ENCODE assay signal across 24 cellular contexts in genomic region chr22:33798401-33798800, GRCh38.
DNase-seq lines count a peak whose midpoint lies in the region; ATAC-seq, FAIRE-seq and TF ChIP-seq lines count a peak whose summit lies in the region.
"Had no signal": no experiment of that assay in that cellular context is flagged by ENCODE, and none has a peak within 500 bp of the region (broad histone marks: within the 10 kb centered on the region; RNA-seq: fewer than 3 reads in every experiment).

No MANE protein-coding gene starts in this region.

- no peaks in the 10 kb centered on the region for H3K27me3 Mint-ChIP-seq in progenitor cell of endocrine pancreas
- H3K27me3 Mint-ChIP-seq: B cell had no signal

- peaks cover 20% of the 10 kb centered on the region for H3K9me3 Mint-ChIP-seq in progenitor cell of endocrine pancreas (ENCODE audit: low read depth)

- no peak overlapping the region for H3K4me3 Mint-ChIP-seq in progenitor cell of endocrine pancreas (ENCODE audit: low read depth)
- H3K4me3 Mint-ChIP-seq: B cell; CD4-positive, alpha-beta T cell; CD8-positive, alpha-beta T cell had no signal

- peak overlapping the region; percentile 80 for H3K27ac Mint-ChIP-seq in progenitor cell of endocrine pancreas
- H3K27ac Mint-ChIP-seq: B cell; CD4-positive, alpha-beta T cell; CD8-positive, alpha-beta T cell had no signal

- peaks cover 8% of the 10 kb centered on the region for H3K4me1 Mint-ChIP-seq in progenitor cell of endocrine pancreas (ENCODE audit: low read depth)

- H3K4me1 ChIP-seq in adrenal gland (replicated peaks in 1 of 2): peaks cover 0 to 5% of the 10 kb centered on the region in 2 donors
- peaks cover 0 to 11% (median 4%) of the 10 kb centered on the region in 4 donors for H3K4me1 ChIP-seq in transverse colon
- H3K4me1 ChIP-seq in kidney (ENCODE audit: control insufficient read depth in 1 of 2, insufficient read depth in 1 of 2, low read depth in 1 of 2, low read length in 2 of 2): peaks cover 0 to under 1% of the 10 kb centered on the region in 2 donors
- H3K4me1 ChIP-seq: A549, Caco-2 had no signal

- peaks cover 0 to 4% (median 0%) of the 10 kb centered on the region in 3 donors for H3K9me3 ChIP-seq in adrenal gland (replicated peaks in 1 of 3)
- no peaks in the 10 kb centered on the region for H3K9me3 ChIP-seq in transverse colon
- H3K9me3 ChIP-seq in kidney (ENCODE audit: control insufficient read depth in 1 of 2, low read length in 2 of 2): no peaks in the 10 kb centered on the region
- H3K9me3 ChIP-seq: A549, Caco-2 had no signal

- TF ChIP-seq POLR2A in NB4 (IDR thresholded peaks at IDR 0.05; ENCODE audit: extremely low read depth, insufficient read length): no peak
- no peak for TF ChIP-seq POLR2A in adrenal gland (IDR thresholded peaks at IDR 0.05)
- no peak for TF ChIP-seq POLR2A in transverse colon (IDR thresholded peaks at IDR 0.05)

- no peak for TF ChIP-seq CTCF in AG10803 (conservative IDR thresholded peaks at IDR 0.05; ENCODE audit: low read length)
- no peak for TF ChIP-seq CTCF in NB4 (IDR thresholded peaks at IDR 0.05; ENCODE audit: low read depth, low read length)
- TF ChIP-seq CTCF in adrenal gland (IDR thresholded peaks at IDR 0.05): no peak
- no peak for TF ChIP-seq CTCF in progenitor cell of endocrine pancreas (IDR thresholded peaks at IDR 0.05; ENCODE audit: unreplicated experiment)
- TF ChIP-seq CTCF in transverse colon (IDR thresholded peaks at IDR 0.05): no peak
- no peak for TF ChIP-seq CTCF in kidney (IDR thresholded peaks at IDR 0.05; ENCODE audit: borderline replicate concordance, extremely low read depth, insufficient read depth)

- no peak for TF ChIP-seq EP300 in transverse colon (IDR thresholded peaks at IDR 0.05; ENCODE audit: low read depth)

- H3K4me3 ChIP-seq in AG10803 (ENCODE audit: low read length) (no peak overlapping the region), NB4 (ENCODE audit: low read depth, low read length) (peak overlapping the region; percentile 11), adrenal gland (no peak overlapping the region), transverse colon (no peak overlapping the region), kidney (ENCODE audit: low read length in 2 of 2) (no peak overlapping the region)
- H3K4me3 ChIP-seq: A549; BLaER1 treated with 17β-estradiol and CSF1 and Interleukin-3, amounts not matched to agents 10 nM and 100 nM; GM12878 had no signal

- ATAC-seq in GM19455 (IDR thresholded peaks at IDR 0.05; ENCODE audit: unreplicated experiment): no peak
- ATAC-seq: A549; CD8-positive, alpha-beta T cell; GM12878 had no signal

- H3K36me3 ChIP-seq in adrenal gland (replicated peaks in 1 of 2): no peaks in the 10 kb centered on the region
- no peaks in the 10 kb centered on the region for H3K36me3 ChIP-seq in transverse colon
- H3K36me3 ChIP-seq in kidney (ENCODE audit: control insufficient read depth in 1 of 2, insufficient read depth in 2 of 2, low read length in 2 of 2): no peaks in the 10 kb centered on the region

- in situ Hi-C loops in transverse colon (cut with MboI; ENCODE audit: low pct_ligation_motif_present in 1 of 4, low pct_unique_long_range_greater_than_20kb in 1 of 4, low sequenced_read_pairs in 3 of 4): no loop called here

- no peak overlapping the region for H3K9ac ChIP-seq in kidney (ENCODE audit: low read length in 2 of 2)
- H3K9ac ChIP-seq: BLaER1 treated with 17β-estradiol and CSF1 and Interleukin-3, amounts not matched to agents 10 nM and 100 nM had no signal

- H3K36me3 Mint-ChIP-seq in progenitor cell of endocrine pancreas (ENCODE audit: insufficient read depth): peaks cover 23% of the 10 kb centered on the region
- H3K36me3 Mint-ChIP-seq: CD8-positive, alpha-beta T cell had no signal

- intact Hi-C loops in adrenal gland (cut with DNase I) (no loop called here), transverse colon (cut with DNase I; ENCODE audit: low total_unique reads) (no loop called here), kidney (cut with DNase I) (no loop called here)

- no peak for FAIRE-seq in kidney (lab: Jason Lieb, UNC)
- FAIRE-seq: A549, D721Med, GM12878, GM12892, GM18507 had no signal

- WGBS in adrenal gland, 4 donors: 45 to 60% (median 54%) methylated on average over 6 of the region's 6 CpGs
- 77 to 94% methylated on average over 3 to 6 of the region's 6 CpGs for WGBS in transverse colon (ENCODE audit: low coverage in 1 of 2), 2 donors

- peak; percentile 16 for DNase-seq in AG10803 (ENCODE audit: low read depth)
- DNase-seq in NB4 (ENCODE audit: low read depth): peak; percentile 89
- DNase-seq in adrenal gland: peak in 6 of 7 donors; percentile 47 to 78 (median 60)
- no peak for DNase-seq in progenitor cell of endocrine pancreas (ENCODE audit: low spot score, unreplicated experiment)
- DNase-seq in transverse colon: no peak
- no peak for DNase-seq in kidney
- no peak for DNase-seq in Ammon's horn (ENCODE audit: low spot score)
- DNase-seq: Caco-2; Calu3; CD4-positive, alpha-beta T cell; CD8-positive, alpha-beta T cell; DMS79 treated with DMSO at 0.1 percent for 48 hours; EL; GDM1 had no signal

- no peaks in the 10 kb centered on the region for H3K27me3 ChIP-seq in adrenal gland
- no peaks in the 10 kb centered on the region for H3K27me3 ChIP-seq in transverse colon
- H3K27me3 ChIP-seq: BLaER1 treated with 17β-estradiol and CSF1 and Interleukin-3, amounts not matched to agents 10 nM and 100 nM had no signal

- H3K27ac ChIP-seq in adrenal gland (no peak overlapping the region), transverse colon (no peak overlapping the region), kidney (ENCODE audit: low read depth in 2 of 2, low read length in 2 of 2) (no peak overlapping the region)
- H3K27ac ChIP-seq: 22Rv1; A549; BLaER1 treated with 17β-estradiol and CSF1 and Interleukin-3, amounts not matched to agents 10 nM and 100 nM; C4-2B had no signal

Comparison
In these comparisons a context has a peak if more than half of its experiments do, and no peak if none do; other contexts are left out.
1. DNase-seq: peak in AG10803 (single experiment), NB4 (single experiment) and adrenal gland (6 of 7); none in progenitor cell of endocrine pancreas (single experiment), transverse colon (single experiment), kidney (single experiment) and Ammon's horn (single experiment).